6 cellular contexts compared by ENCODE assay signal in genomic region chrX:149773026-149773425, GRCh38. TPM values are rescaled to one million over a fixed set of nuclear protein-coding genes. Genes with fewer than 3 reads are reported as not detected.
"Had no signal": no experiment of that assay in that cellular context is flagged by ENCODE, and none has a peak within 500 bp of the region (broad histone marks: within the 10 kb centered on the region; RNA-seq: fewer than 3 reads in every experiment).

No MANE protein-coding gene starts in this region.

RNA-seq across cellular contexts. Expression of gene HSFX1, which starts 0.8 kb away (rescaled TPM):
- total RNA-seq: K562 had no signal
- polyA plus RNA-seq: IgD-negative memory B cell had no signal

RNA-seq across cellular contexts. Expression of gene MAGEA9, which starts 8.7 kb away (rescaled TPM):
- total RNA-seq: HT-29, HT1080, IMR-90 had no signal
- polyA plus RNA-seq: HepG2, IgD-negative memory B cell, IMR-90 had no signal
